ENCODE assay signal across 21 cellular contexts in the genomic region with DNA sequence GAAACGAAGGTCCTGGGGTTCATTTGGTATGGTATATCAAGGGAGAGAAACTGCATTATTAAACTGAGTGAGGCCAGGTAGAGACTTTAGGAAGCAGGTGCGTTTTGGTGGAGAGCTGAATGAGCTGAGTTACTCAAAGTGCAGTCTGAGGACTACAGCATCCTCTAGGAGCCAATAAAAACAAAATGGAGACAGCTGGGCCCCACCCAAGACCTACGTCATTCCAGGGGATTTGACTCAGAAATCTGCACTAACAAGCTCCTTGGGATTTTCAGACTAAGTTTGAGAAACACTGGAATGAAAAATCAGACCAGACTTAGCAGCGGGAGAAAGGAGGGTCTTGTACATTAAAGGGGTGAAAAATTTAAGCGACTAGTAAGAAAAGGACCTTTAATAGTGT.
"Had no signal": no experiment of that assay in that cellular context is flagged by ENCODE, and none has a peak within 500 bp of the region (broad histone marks: within the 10 kb centered on the region; RNA-seq: fewer than 3 reads in every experiment).

No MANE protein-coding gene starts in this region.

- H3K36me3 ChIP-seq: ascending aorta, lower lobe of right lung, sigmoid colon, thyroid gland, uterus had no signal

- H3K4me3 ChIP-seq: ascending aorta, lower lobe of right lung, psoas muscle, sigmoid colon, thyroid gland, uterus had no signal

- H3K36me3 Mint-ChIP-seq: stimulated activated effector memory CD8-positive, alpha-beta T cell treated with anti-CD3 and anti-CD28 coated beads, Interleukin-12 subunit alpha, Interleukin-12 subunit beta, amount 100 ng/mL, for 72 hours had no signal

- H3K27ac Mint-ChIP-seq: activated CD4-positive, alpha-beta T cell treated with anti-CD3 and anti-CD28 coated beads, Interleukin-2, amount 10 ng/mL, durations not matched to agents 24 days and 14 days; activated CD8-positive, alpha-beta T cell treated with anti-CD3 and anti-CD28 coated beads, Interleukin-2, amount 10 ng/mL, durations not matched to agents 7 days and 5 days; nephron progenitor cell; T-helper 2 cell treated with Interferon-gamma antibody and Interleukin-4, amounts not matched to agents 5 μg/mL and 100 μg/mL, for 36 hours had no signal

- H3K9me3 ChIP-seq: ascending aorta, lower lobe of right lung, psoas muscle, sigmoid colon, thyroid gland, uterus had no signal

- H3K4me3 Mint-ChIP-seq: activated CD4-positive, alpha-beta T cell treated with anti-CD3 and anti-CD28 coated beads, Interleukin-2, amount 10 ng/mL, durations not matched to agents 24 days and 14 days; activated CD8-positive, alpha-beta T cell treated with anti-CD3 and anti-CD28 coated beads, Interleukin-2, amount 10 ng/mL, durations not matched to agents 7 days and 5 days; nephron progenitor cell; stimulated activated effector memory CD8-positive, alpha-beta T cell treated with anti-CD3 and anti-CD28 coated beads, Interleukin-12 subunit alpha, Interleukin-12 subunit beta, amount 100 ng/mL, for 72 hours; T-helper 2 cell treated with Interferon-gamma antibody and Interleukin-4, amounts not matched to agents 5 μg/mL and 100 μg/mL, for 36 hours had no signal

- DNase-seq: activated CD4-positive, alpha-beta T cell treated with anti-CD3 and anti-CD28 coated beads, Interleukin-2, amount 10 ng/mL, durations not matched to agents 24 days and 14 days; activated CD4-positive, CD25-positive, alpha-beta regulatory T cell; activated CD8-positive, alpha-beta memory T cell treated with anti-CD3 and anti-CD28 coated beads, Interleukin-2, amount 50 U/mL, for 4 hours; activated CD8-positive, alpha-beta T cell treated with anti-CD3 and anti-CD28 coated beads, Interleukin-2, amount 10 ng/mL, durations not matched to agents 7 days and 5 days; activated gamma-delta T cell; activated T-cell treated with anti-CD3 and anti-CD28 coated beads, Interleukin-2, amount 50 U/mL, for 48 hours; erythroblast; kidney glomerular epithelial cell; lower lobe of right lung; nephron progenitor cell; occipital lobe; psoas muscle; sigmoid colon; stimulated activated CD4-positive, alpha-beta T cell treated with anti-CD3 and anti-CD28 coated beads, Interleukin-12 subunit alpha, Interleukin-12 subunit beta, amount 100 ng/mL, for 4 hours; stimulated activated CD4-positive, alpha-beta T cell treated with anti-CD3 and anti-CD28 coated beads, Interleukin-2, amount 100 ng/mL, for 24 hours; thyroid gland; uterus had no signal

- H3K9me3 Mint-ChIP-seq: stimulated activated effector memory CD8-positive, alpha-beta T cell treated with anti-CD3 and anti-CD28 coated beads, Interleukin-12 subunit alpha, Interleukin-12 subunit beta, amount 100 ng/mL, for 72 hours had no signal

- H3K4me1 ChIP-seq: uterus had no signal

- ATAC-seq: activated CD8-positive, alpha-beta T cell treated with anti-CD3 and anti-CD28 coated beads, Interleukin-2, amount 10 ng/mL, durations not matched to agents 7 days and 5 days; lower lobe of right lung; psoas muscle; stimulated activated effector memory CD8-positive, alpha-beta T cell treated with anti-CD3 and anti-CD28 coated beads, Interleukin-12 subunit alpha, Interleukin-12 subunit beta, amount 100 ng/mL, for 72 hours had no signal

- FAIRE-seq: colon had no signal

- H3K27ac ChIP-seq: ascending aorta, lower lobe of right lung, psoas muscle, sigmoid colon, thyroid gland, uterus had no signal

- H3K27me3 ChIP-seq: ascending aorta, sigmoid colon, thyroid gland, uterus had no signal
